Comparison of ENCODE assay signal across 29 cellular contexts in the genomic region with DNA sequence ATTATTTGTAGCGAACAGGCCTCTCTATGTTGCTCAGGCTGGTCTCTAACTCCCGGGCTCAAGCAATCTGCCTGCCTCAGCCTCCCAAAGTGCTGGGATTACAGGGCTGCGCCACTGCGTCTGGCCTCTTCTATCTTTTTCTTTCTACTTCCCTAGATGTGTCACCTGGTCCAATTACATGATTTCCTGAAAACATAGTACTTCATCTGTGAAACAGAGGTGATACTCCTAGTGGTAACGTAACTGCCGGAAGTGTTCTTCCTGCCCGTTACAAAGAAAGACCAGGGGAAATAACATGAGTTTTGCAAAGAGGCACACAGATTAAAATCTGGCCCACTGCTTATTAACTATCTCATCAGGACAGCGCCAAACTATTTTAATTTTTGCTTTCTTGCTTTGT. TPM values are rescaled to one million over a fixed set of nuclear protein-coding genes. Genes with fewer than 3 reads are reported as not detected.
"Had no signal": no experiment of that assay in that cellular context is flagged by ENCODE, and none has a peak within 500 bp of the region (broad histone marks: within the 10 kb centered on the region; RNA-seq: fewer than 3 reads in every experiment).

No MANE protein-coding gene starts in this region.

- DNase-seq: activated B cell treated with CpG ODN at 0.5 μM for 24 hours; activated CD4-positive, alpha-beta T cell treated with anti-CD3 and anti-CD28 coated beads for 48 hours; activated CD4-positive, alpha-beta T cell treated with anti-CD3 and anti-CD28 coated beads, Interleukin-2, amount 50 U/mL, for 1 hour; activated CD4-positive, alpha-beta T cell treated with anti-CD3 and anti-CD28 coated beads, Interleukin-2, amount 50 U/mL, for 48 hours; activated CD8-positive, alpha-beta memory T cell treated with anti-CD3 and anti-CD28 coated beads for 24 hours; activated CD8-positive, alpha-beta T cell treated with anti-CD3 and anti-CD28 coated beads for 36 hours; activated effector memory CD4-positive, alpha-beta T cell treated with Interleukin-2 at 50 U/mL for 16 hours; activated gamma-delta T cell treated with Interleukin-2 at 50 U/mL for 16 hours; activated naive CD4-positive, alpha-beta T cell treated with anti-CD3 and anti-CD28 coated beads, Interleukin-2, amount 50 U/mL, for 16 hours; activated naive CD4-positive, alpha-beta T cell treated with Interleukin-2 at 50 U/mL for 16 hours; activated T-cell treated with anti-CD3 and anti-CD28 coated beads, Interleukin-2, amount 50 U/mL, for 4 hours; amygdala; aorta; body of pancreas; caudate nucleus; effector CD4-positive, alpha-beta T cell; effector memory CD8-positive, alpha-beta T cell; erythroblast; foreskin keratinocyte; gastrocnemius medialis; glutamatergic neuron; heart left ventricle; T-helper 1 cell; T-helper 17 cell; T1000; WERI-Rb-1 had no signal

- H3K4me1 ChIP-seq: body of pancreas, foreskin keratinocyte, gastrocnemius medialis had no signal

- H3K36me3 ChIP-seq: esophagus muscularis mucosa, gastrocnemius medialis, heart left ventricle, WERI-Rb-1 had no signal

- H3K9me3 ChIP-seq: body of pancreas, esophagus muscularis mucosa, gastrocnemius medialis had no signal

- ATAC-seq: activated CD4-positive, CD25-positive, alpha-beta regulatory T cell treated with anti-CD3 and anti-CD28 coated beads, Interleukin-2, amount 50 U/mL, for 24 hours; activated CD8-positive, alpha-beta T cell treated with anti-CD3 and anti-CD28 coated beads for 36 hours; activated T-cell treated with anti-CD3 and anti-CD28 coated beads, Interleukin-2, amount 50 U/mL, for 4 hours; activated T-helper 17 cell treated with anti-CD3 and anti-CD28 coated beads, Interleukin-2, amount 50 U/mL, for 72 hours; body of pancreas; effector memory CD8-positive, alpha-beta T cell; foreskin keratinocyte; gastrocnemius medialis; heart left ventricle; T-helper 17 cell had no signal

- H3K4me3 ChIP-seq: body of pancreas, esophagus muscularis mucosa, gastrocnemius medialis, heart left ventricle had no signal

- H3K27me3 ChIP-seq: body of pancreas, esophagus muscularis mucosa, gastrocnemius medialis, heart left ventricle had no signal

- H3K27ac ChIP-seq: body of pancreas, esophagus muscularis mucosa, foreskin keratinocyte, gastrocnemius medialis, heart left ventricle, WERI-Rb-1 had no signal

RNA-seq across cellular contexts. Expression of gene HGF, which starts 18.4 kb away (rescaled TPM):
- total RNA-seq: activated B cell treated with CpG ODN at 0.5 μM for 24 hours; activated CD8-positive, alpha-beta T cell treated with anti-CD3 and anti-CD28 coated beads for 36 hours; activated T-helper 17 cell treated with anti-CD3 and anti-CD28 coated beads, Interleukin-2, amount 50 U/mL, for 72 hours; foreskin keratinocyte had no signal
